ENCODE assay signal across 14 cellular contexts in genomic region chr22:30214703-30215405, GRCh38. TPM values are rescaled to one million over a fixed set of nuclear protein-coding genes. Genes with fewer than 3 reads are reported as not detected.
DNase-seq lines count a peak whose midpoint lies in the region; ATAC-seq and TF ChIP-seq lines count a peak whose summit lies in the region.
"Had no signal": no experiment of that assay in that cellular context is flagged by ENCODE, and none has a peak within 500 bp of the region (broad histone marks: within the 10 kb centered on the region; RNA-seq: fewer than 3 reads in every experiment).

No MANE protein-coding gene starts in this region.

- intact Hi-C loops in upper lobe of right lung (cut with DNase I): no loop called here

- H3K4me1 ChIP-seq in upper lobe of right lung: peaks cover 15% of the 10 kb centered on the region

- H3K9me3 ChIP-seq in upper lobe of right lung: no peaks in the 10 kb centered on the region

- no peaks in the 10 kb centered on the region for H3K36me3 ChIP-seq in upper lobe of right lung

- no peaks in the 10 kb centered on the region for H3K27me3 ChIP-seq in upper lobe of right lung

- no peak for TF ChIP-seq CTCF in epithelial cell of esophagus (IDR thresholded peaks at IDR 0.05; ENCODE audit: insufficient read depth, low read depth, low read length, missing control alignments)
- TF ChIP-seq CTCF in upper lobe of right lung (IDR thresholded peaks at IDR 0.05): no peak

- no peak for ATAC-seq in upper lobe of right lung

- no peak overlapping the region for H3K27ac ChIP-seq in upper lobe of right lung
- H3K27ac ChIP-seq: skin epidermis had no signal

- H3K4me3 ChIP-seq in epithelial cell of esophagus (ENCODE audit: low read length) (no peak overlapping the region), upper lobe of right lung (no peak overlapping the region)
- H3K4me3 ChIP-seq: skin epidermis had no signal

- DNase-seq in NCI-H2171 treated with DMSO at 0.1 percent for 48 hours (lab: John Stamatoyannopoulos, UW) (peak; percentile 49), NCI-H2171 (lab: John Stamatoyannopoulos, UW) (no peak), COR-L47 (lab: John Stamatoyannopoulos, UW) (peak; percentile 51), NCI-H345 (lab: John Stamatoyannopoulos, UW) (peak; percentile 49), epithelial cell of esophagus (ENCODE audit: low read depth) (peak; percentile 38), iPS-NIHi11 (ENCODE audit: low spot score) (no peak), UCSD-AML1 (lab: John Stamatoyannopoulos, UW; ENCODE audit: unreplicated experiment) (no peak), upper lobe of right lung (no peak)
- DNase-seq: endodermal cell, foreskin melanocyte, immature natural killer cell, occipital lobe, Right ventricle myocardium superior had no signal

RNA-seq across cellular contexts. Expression of gene LIF, which starts 31.7 kb away (rescaled TPM):
- total RNA-seq in upper lobe of right lung: 6.9 TPM
- total RNA-seq: occipital lobe had no signal

RNA-seq across cellular contexts. Expression of gene OSM, which starts 51.8 kb away (rescaled TPM):
- 1.6 TPM for total RNA-seq in upper lobe of right lung
- total RNA-seq: endodermal cell had no signal

Comparison
In these comparisons a context has a peak if more than half of its experiments do, and no peak if none do; other contexts are left out.
1. DNase-seq: peak in NCI-H2171 treated with DMSO at 0.1 percent for 48 hours (single experiment), COR-L47 (single experiment), NCI-H345 (single experiment) and epithelial cell of esophagus (single experiment); none in NCI-H2171 (single experiment), iPS-NIHi11 (single experiment), UCSD-AML1 (single experiment) and upper lobe of right lung (single experiment).